8 cellular contexts compared by ENCODE assay signal in the genomic region with DNA sequence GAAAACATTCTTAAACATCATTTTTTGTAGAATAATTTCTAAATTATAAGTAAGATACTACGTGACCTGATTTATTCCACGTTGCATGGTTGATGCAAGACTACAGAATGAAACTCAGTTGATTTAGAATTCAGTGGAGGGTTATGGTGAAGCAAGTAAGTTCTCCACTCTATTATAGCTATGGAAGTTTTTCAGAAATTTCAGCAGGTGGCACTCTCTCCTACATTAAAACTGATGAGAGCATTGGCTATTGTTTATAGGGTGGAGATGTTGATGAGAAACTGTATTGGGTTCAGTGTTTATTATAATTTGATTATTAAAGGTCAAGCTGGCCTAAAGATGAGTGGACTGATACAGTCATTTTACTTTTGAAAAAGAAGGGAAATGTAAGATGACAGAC.
DNase-seq lines count a peak whose midpoint lies in the region; ATAC-seq, FAIRE-seq and TF ChIP-seq lines count a peak whose summit lies in the region.

No MANE protein-coding gene starts in this region.

- no peaks in the 10 kb centered on the region for H3K9me3 ChIP-seq in IMR-90 (ENCODE audit: control insufficient read depth, insufficient read depth, low read length)

- H2BK20ac ChIP-seq in IMR-90 (ENCODE audit: low read depth, low read length) = no peak overlapping the region

- H3K56ac ChIP-seq in IMR-90 (ENCODE audit: extremely low read depth, insufficient read depth, low read length) = no peak overlapping the region

- H2AFZ ChIP-seq in IMR-90 (replicated peaks; ENCODE audit: low read length, poor library complexity) = no peak overlapping the region

- H3K9ac ChIP-seq in IMR-90 (ENCODE audit: low read depth, low read length) = no peak overlapping the region

- peak; percentile 64 for ATAC-seq in GM21528 (IDR thresholded peaks at IDR 0.05; ENCODE audit: low FRiP score, unreplicated experiment)
- peak; percentile 92 for ATAC-seq in IMR-90 (ENCODE audit: low read depth)

- H3K14ac ChIP-seq in IMR-90 (replicated peaks; ENCODE audit: low read depth, low read length) = no peak overlapping the region

- H3K9me1 ChIP-seq in IMR-90 (ENCODE audit: insufficient read depth, low read length) = no peaks in the 10 kb centered on the region

- no peak overlapping the region for H3K23ac ChIP-seq in IMR-90 (ENCODE audit: low read depth, low read length)

- H3K27ac Mint-ChIP-seq in nephron = no peak overlapping the region

- H3K4ac ChIP-seq in IMR-90 (ENCODE audit: low read depth, low read length) = no peak overlapping the region

- peaks cover 31% of the 10 kb centered on the region for H3K36me3 Mint-ChIP-seq in nephron (ENCODE audit: low read depth)

- in situ Hi-C loops in IMR-90 (cut with MboI; ENCODE audit: low sequenced_read_pairs) = loop anchor here (5.0 kb wide), 2 partner anchors 345 to 590 kb away; no protein-coding TSS in a partner anchor

- BruUV-seq in IMR-90 (replicated peaks; lab: Mats Ljungman, UMichigan) = no TSS peak

- no peak overlapping the region for H3K4me3 ChIP-seq in IMR-90 (ENCODE audit: insufficient read depth, low read depth, low read length)
- H3K4me3 ChIP-seq in epithelial cell of proximal tubule (ENCODE audit: low read depth, low read length) = no peak overlapping the region

- no peak overlapping the region for H2BK5ac ChIP-seq in IMR-90 (ENCODE audit: low read depth, low read length, poor library complexity, severe bottlenecking)

- POLR2A ChIA-PET in IMR-90 (lab: Charles Lee; ENCODE audit: unreplicated experiment) = no interaction called here

- FAIRE-seq in G401.6 (lab: Jason Lieb, UNC) = peak; percentile 94

- peak; percentile 73 for TF ChIP-seq CTCF in IMR-90 (conservative IDR thresholded peaks at IDR 0.05; ENCODE audit: low read depth, low read length)
- TF ChIP-seq CTCF in epithelial cell of proximal tubule (conservative IDR thresholded peaks at IDR 0.05; ENCODE audit: low read depth, low read length) = peak; percentile 50
- TF ChIP-seq CTCF in nephron (IDR thresholded peaks at IDR 0.05; ENCODE audit: unreplicated experiment in 3 of 3) = peak; percentile 49 to 72 (median 53)

- no peak overlapping the region for H4K5ac ChIP-seq in IMR-90 (ENCODE audit: low read depth, low read length)

- WGBS in IMR-90 (ENCODE audit: extremely low coverage in 2 of 2, insufficient read length in 1 of 2), 2 experiments = no CpG with 5 or more reads among the region's 2 CpGs

- CTCF ChIA-PET in IMR-90 (lab: Yijun Ruan, JAX) = interaction anchor here (0.6 to 1.9 kb wide), 9 partner anchors 9 to 350 kb away, joined by 3 to 6 read pairs (median 5); no protein-coding TSS in a partner anchor

- no peak overlapping the region for H2AK5ac ChIP-seq in IMR-90 (ENCODE audit: low read depth, low read length)

- no peak overlapping the region for H3K18ac ChIP-seq in IMR-90 (ENCODE audit: low read depth, low read length)

- H3K27me3 Mint-ChIP-seq in nephron (ENCODE audit: low read depth) = no peaks in the 10 kb centered on the region

- no peaks in the 10 kb centered on the region for H3K9me3 Mint-ChIP-seq in nephron

- H3K4me2 ChIP-seq in IMR-90 (ENCODE audit: low read depth, low read length) = no peak overlapping the region

- no peak for TF ChIP-seq POLR2A in IMR-90 (IDR thresholded peaks at IDR 0.05; ENCODE audit: low read depth, low read length)

- peaks cover 8% of the 10 kb centered on the region for H3K36me3 ChIP-seq in IMR-90 (ENCODE audit: control insufficient read depth, insufficient read depth, low read length)

- intact Hi-C loops in IMR-90 (cut with micrococcal nuclease) = loop anchor here (1.0 to 10.0 kb wide), 4 partner anchors 248 to 508 kb away; no protein-coding TSS in a partner anchor

- H2AK9ac ChIP-seq in IMR-90 (replicated peaks; ENCODE audit: low read depth, low read length, poor library complexity) = no peak overlapping the region

- H4K91ac ChIP-seq in IMR-90 (ENCODE audit: insufficient read depth, low read depth, low read length) = no peak overlapping the region

- H3K4me3 Mint-ChIP-seq in nephron = no peak overlapping the region

- H3K79me1 ChIP-seq in IMR-90 (ENCODE audit: low read depth in 1 of 2, low read length in 2 of 2) = no peaks in the 10 kb centered on the region

- H3K4me1 Mint-ChIP-seq in nephron = no peaks in the 10 kb centered on the region

- H4K20me1 ChIP-seq in IMR-90 (ENCODE audit: insufficient read depth, low read length) = no peaks in the 10 kb centered on the region

- H3K27ac ChIP-seq in IMR-90 (ENCODE audit: insufficient read depth, low read length) = no peak overlapping the region

- TF ChIP-seq RAD21 in IMR-90 (IDR thresholded peaks at IDR 0.05; ENCODE audit: low read length) = peak; percentile 79

- H3K27me3 ChIP-seq in IMR-90 (ENCODE audit: control insufficient read depth, insufficient read depth, low read length) = no peaks in the 10 kb centered on the region

- H3K4me1 ChIP-seq in IMR-90 (ENCODE audit: control insufficient read depth, insufficient read depth, low read length) = no peaks in the 10 kb centered on the region

- H2BK15ac ChIP-seq in IMR-90 (ENCODE audit: low read depth, low read length) = no peak overlapping the region

- no peak overlapping the region for H2BK120ac ChIP-seq in IMR-90 (ENCODE audit: low read depth, low read length)

- no peak overlapping the region for H4K8ac ChIP-seq in IMR-90 (ENCODE audit: low read depth in 2 of 2, low read length in 2 of 2)

- dilution Hi-C loops in IMR-90 (cut with HindIII; ENCODE audit: low sequenced_read_pairs, unreplicated experiment) = no loop called here

- DNase-seq in IMR-90 (peak; percentile 68), RPMI7951 (ENCODE audit: low read depth) (peak; percentile 37), epithelial cell of proximal tubule (ENCODE audit: low read depth) (no peak), T-helper 9 cell (no peak), foreskin melanocyte (no peak)

TF ChIP-seq in IMR-90, 13 proteins besides CTCF, POLR2A, EP300 and RAD21:
- TF ChIP-seq SMC3 (IDR thresholded peaks at IDR 0.05; ENCODE audit: low read depth, low read length) (peak; percentile 90), CEBPB (IDR thresholded peaks at IDR 0.05; ENCODE audit: low read depth, low read length) (no peak)

Comparison
In these comparisons a context has a peak if more than half of its experiments do, and no peak if none do; other contexts are left out.
1. DNase-seq: peak in IMR-90 (single experiment) and RPMI7951 (single experiment); none in epithelial cell of proximal tubule (single experiment), T-helper 9 cell (single experiment) and foreskin melanocyte (single experiment).
2. Peak in every context shown above with its lines, with median percentiles within 50 percentile points of each other: CTCF ChIP-seq.